14 cellular contexts compared by ENCODE assay signal in the genomic region with DNA sequence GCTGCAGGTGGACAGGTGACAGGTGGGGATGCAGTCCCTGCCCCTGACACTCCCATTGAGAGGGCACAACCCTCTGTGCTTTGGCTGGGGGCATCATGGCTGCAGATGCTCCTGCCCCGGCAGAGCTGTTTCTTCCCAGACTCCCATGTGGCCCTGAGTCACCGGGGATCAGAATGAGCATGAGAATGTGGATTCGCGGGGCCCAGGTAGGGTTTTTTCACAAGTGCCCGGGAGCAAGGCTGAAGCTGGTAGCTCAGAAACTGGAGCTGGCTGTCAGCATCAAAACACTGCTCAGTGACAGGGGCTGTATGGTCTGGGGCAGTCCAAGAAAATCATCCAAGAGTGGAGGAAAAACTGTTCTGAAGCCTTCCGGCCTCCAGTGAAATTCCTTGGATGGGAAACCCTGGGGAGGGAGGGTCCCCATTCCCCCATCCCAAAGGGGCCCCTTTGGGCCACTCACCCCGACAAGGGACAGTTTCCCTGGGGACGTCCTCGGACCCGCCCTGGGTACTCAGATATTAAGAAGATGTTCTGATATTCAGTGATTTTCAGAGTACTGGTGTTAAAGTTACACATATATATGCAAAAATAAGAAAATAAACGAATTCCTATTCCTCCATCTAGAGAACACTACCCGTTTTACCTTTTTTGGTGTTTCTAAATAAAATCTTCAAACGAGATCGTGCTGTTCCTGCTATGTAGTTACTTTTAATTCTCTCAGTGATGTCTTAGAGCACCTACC.
DNase-seq lines count a peak whose midpoint lies in the region; ATAC-seq, FAIRE-seq and TF ChIP-seq lines count a peak whose summit lies in the region.
"Had no signal": no experiment of that assay in that cellular context is flagged by ENCODE, and none has a peak within 500 bp of the region (broad histone marks: within the 10 kb centered on the region; RNA-seq: fewer than 3 reads in every experiment).

No MANE protein-coding gene starts in this region.

- H3K4me3 ChIP-seq in bronchial epithelial cell (ENCODE audit: low read depth, low read length) (no peak overlapping the region), mesendoderm (ENCODE audit: low read length) (no peak overlapping the region)

- no peak overlapping the region for H2BK20ac ChIP-seq in H9 (ENCODE audit: low read depth, low read length, poor library complexity, severe bottlenecking)

- H3K18ac ChIP-seq in H9 (ENCODE audit: insufficient read length, low read depth, low read length): no peak overlapping the region
- no peak overlapping the region for H3K18ac ChIP-seq in mesendoderm (ENCODE audit: low read length)

- H3K27me3 Mint-ChIP-seq in H9 (ENCODE audit: low read depth): peaks cover 62% of the 10 kb centered on the region

- H2BK120ac ChIP-seq in H9 (ENCODE audit: low read depth, low read length, poor library complexity, severe bottlenecking) (no peak overlapping the region), mesendoderm (ENCODE audit: low read depth, low read length) (no peak overlapping the region)

- H4K20me1 ChIP-seq in H9 (ENCODE audit: control insufficient read depth, insufficient read depth, insufficient read length): no peaks in the 10 kb centered on the region

- peak overlapping the region; percentile 8 for H3K4me2 ChIP-seq in H9 (ENCODE audit: insufficient read depth, insufficient read length, low read length)
- no peak overlapping the region for H3K4me2 ChIP-seq in mesendoderm (ENCODE audit: low read length)

- H3K36me3 ChIP-seq in bronchial epithelial cell (ENCODE audit: control insufficient read depth, insufficient read depth, low read length) (no peaks in the 10 kb centered on the region), mesendoderm (ENCODE audit: control insufficient read depth, insufficient read depth, low read length) (no peaks in the 10 kb centered on the region)

- H2BK12ac ChIP-seq in H9 (ENCODE audit: insufficient read length, low read depth, low read length): no peak overlapping the region

- no peaks in the 10 kb centered on the region for H3K9me3 Mint-ChIP-seq in H9
- H3K9me3 Mint-ChIP-seq: dendritic cell treated with granulocyte-macrophage colony-stimulating factor and Interleukin-4, amounts not matched to agents 40 ng/mL and 50 ng/mL, for 4 days had no signal

- H3K4me1 ChIP-seq in H9 (ENCODE audit: insufficient read depth, low read length): peaks cover 2% of the 10 kb centered on the region; the same call in 1 of the 2 replicates
- H3K4me1 ChIP-seq in mesendoderm (ENCODE audit: control insufficient read depth, low read depth, low read length): no peaks in the 10 kb centered on the region

- H2BK5ac ChIP-seq in H9 (ENCODE audit: insufficient read length, low read length) (no peak overlapping the region), mesendoderm (ENCODE audit: low read length) (no peak overlapping the region)

- no peak for FAIRE-seq in bronchial epithelial cell (lab: Jason Lieb, UNC)

- no peaks in the 10 kb centered on the region for H3K79me1 ChIP-seq in H9 (ENCODE audit: insufficient read depth, low read depth, low read length, poor library complexity, severe bottlenecking)
- no peaks in the 10 kb centered on the region for H3K79me1 ChIP-seq in mesendoderm (ENCODE audit: low read length)

- no peak for ATAC-seq in HG03520 (IDR thresholded peaks at IDR 0.05; ENCODE audit: unreplicated experiment)

- no peaks in the 10 kb centered on the region for H3K9me3 ChIP-seq in H9 (ENCODE audit: control insufficient read depth, low read depth, low read length)

- no peak overlapping the region for H4K5ac ChIP-seq in H9 (ENCODE audit: insufficient read length, low read depth, low read length)
- H4K5ac ChIP-seq in mesendoderm (ENCODE audit: low read length): no peak overlapping the region

- H3K4me1 Mint-ChIP-seq in H9: peaks cover 32 to 38% of the 10 kb centered on the region in 2 experiments

- no peak overlapping the region for H2AFZ ChIP-seq in H9 (ENCODE audit: low read length)

- H4K91ac ChIP-seq in H9 (ENCODE audit: insufficient read length, low read depth, low read length): no peak overlapping the region

- H3K23me2 ChIP-seq in H9 (ENCODE audit: insufficient read length, low read depth, low read length, poor library complexity, severe bottlenecking): peaks cover 2% of the 10 kb centered on the region

- DNase-seq in DMS53 (lab: John Stamatoyannopoulos, UW): peak; percentile 54
- DNase-seq in DMS53 treated with DMSO at 0.1 percent for 48 hours (lab: John Stamatoyannopoulos, UW; ENCODE audit: unreplicated experiment): no peak
- peak; percentile 57 for DNase-seq in H9
- DNase-seq in bronchial epithelial cell (ENCODE audit: low read depth): peak; percentile 9
- DNase-seq in mesendoderm: peak; percentile 66
- DNase-seq in NCI-H82 treated with DMSO at 0.1 percent for 48 hours (lab: John Stamatoyannopoulos, UW; ENCODE audit: unreplicated experiment): no peak
- no peak for DNase-seq in ureter (ENCODE audit: low spot score)
- DNase-seq: activated CD4-positive, alpha-beta T cell treated with anti-CD3 and anti-CD28 coated beads for 1 hour; amygdala; NCI-H1092; stimulated activated naive CD4-positive, alpha-beta T cell treated with Interleukin-2 at 50 U/mL for 16 hours had no signal

- no peaks in the 10 kb centered on the region for H3K79me2 ChIP-seq in H9 (ENCODE audit: insufficient read depth, low read length)
- no peaks in the 10 kb centered on the region for H3K79me2 ChIP-seq in mesendoderm (ENCODE audit: control insufficient read depth, insufficient read depth, low read length)

- H2AK5ac ChIP-seq in H9 (ENCODE audit: insufficient read length, low read length): no peak overlapping the region
- no peak overlapping the region for H2AK5ac ChIP-seq in mesendoderm (ENCODE audit: low read length)

- no peak overlapping the region for H3K56ac ChIP-seq in H9 (ENCODE audit: insufficient read length, low read depth, low read length)
- no peak overlapping the region for H3K56ac ChIP-seq in mesendoderm (ENCODE audit: low read length)

- no peak overlapping the region for H3K27ac ChIP-seq in H9 (ENCODE audit: insufficient read length, low read depth, low read length)
- H3K27ac ChIP-seq in mesendoderm (ENCODE audit: low read depth, low read length): no peak overlapping the region
- H3K27ac ChIP-seq: 22Rv1 had no signal

- peak overlapping the region; percentile 16 to 70 for H3K4me3 Mint-ChIP-seq in H9
- H3K4me3 Mint-ChIP-seq: dendritic cell treated with granulocyte-macrophage colony-stimulating factor and Interleukin-4, amounts not matched to agents 40 ng/mL and 50 ng/mL, for 4 days had no signal

- no CpG with 5 or more reads among the region's 14 CpGs for WGBS in H9 (ENCODE audit: extremely low coverage, insufficient read length, low lambda C conversion rate)
- no CpG with 5 or more reads among the region's 14 CpGs for WGBS in mesendoderm (ENCODE audit: extremely low coverage, insufficient coverage, low lambda C conversion rate)

- no peak overlapping the region for H3T11ph ChIP-seq in H9 (ENCODE audit: low read length)

- H3K23ac ChIP-seq in H9 (ENCODE audit: insufficient read length, low read depth, low read length) (no peak overlapping the region), mesendoderm (ENCODE audit: low read length) (no peak overlapping the region)

- no peaks in the 10 kb centered on the region for H3K36me3 Mint-ChIP-seq in H9 (ENCODE audit: insufficient read depth in 1 of 3, low read depth in 3 of 3)

- H2BK15ac ChIP-seq in H9 (ENCODE audit: low read depth, low read length) (peak overlapping the region; percentile 52; the same call in 1 of the 2 replicates), mesendoderm (replicated peaks; ENCODE audit: low read depth) (no peak overlapping the region)

- H3K9ac ChIP-seq in H9 (ENCODE audit: extremely low read depth, insufficient read length, low read length): no peak overlapping the region
- H3K9ac ChIP-seq in mesendoderm (ENCODE audit: low read length): no peak overlapping the region

- H3K14ac ChIP-seq in H9 (ENCODE audit: insufficient read depth, low read length): no peak overlapping the region

- H3K4ac ChIP-seq in H9 (ENCODE audit: low read depth, low read length) (no peak overlapping the region), mesendoderm (ENCODE audit: low read depth, low read length) (no peak overlapping the region)

- H3K27me3 ChIP-seq in H9 (ENCODE audit: insufficient read depth, low read length) (peaks cover 10% of the 10 kb centered on the region; the same call in 1 of the 2 replicates), bronchial epithelial cell (ENCODE audit: control insufficient read depth, insufficient read depth, low read length) (peaks cover 19% of the 10 kb centered on the region), mesendoderm (ENCODE audit: insufficient read depth, low read length, poor library complexity) (peaks cover 5% of the 10 kb centered on the region)

- no peak overlapping the region for H3K27ac Mint-ChIP-seq in H9
- H3K27ac Mint-ChIP-seq: dendritic cell treated with granulocyte-macrophage colony-stimulating factor and Interleukin-4, amounts not matched to agents 40 ng/mL and 50 ng/mL, for 4 days had no signal

- H4K8ac ChIP-seq in H9 (replicated peaks; ENCODE audit: insufficient read length, low read depth, low read length) (no peak overlapping the region), mesendoderm (ENCODE audit: low read depth, low read length) (no peak overlapping the region)

- TF ChIP-seq CTCF in H9 (conservative IDR thresholded peaks at IDR 0.05) (no peak), bronchial epithelial cell (IDR thresholded peaks at IDR 0.05; ENCODE audit: insufficient read depth, low read length, severe bottlenecking) (no peak)

Comparison
In these comparisons a context has a peak if more than half of its experiments do, and no peak if none do; other contexts are left out.
1. DNase-seq: peak in DMS53 (single experiment), H9 (single experiment), bronchial epithelial cell (single experiment) and mesendoderm (single experiment); none in DMS53 treated with DMSO at 0.1 percent for 48 hours (single experiment), NCI-H82 treated with DMSO at 0.1 percent for 48 hours (single experiment) and ureter (single experiment).